In genomic region chr17:73643846-73644144, GRCh38 we compare ENCODE assay signal across 9 cellular contexts. TPM values are rescaled to one million over a fixed set of nuclear protein-coding genes. Genes with fewer than 3 reads are reported as not detected.
DNase-seq lines count a peak whose midpoint lies in the region; TF ChIP-seq lines count a peak whose summit lies in the region.
"Had no signal": no experiment of that assay in that cellular context is flagged by ENCODE, and none has a peak within 500 bp of the region (broad histone marks: within the 10 kb centered on the region; RNA-seq: fewer than 3 reads in every experiment).

No MANE protein-coding gene starts in this region.

- H2BK5ac ChIP-seq in neuronal stem cell (ENCODE audit: low read length), result peak overlapping the region; percentile 92

- H3K4me3 ChIP-seq in BE2C (ENCODE audit: low read depth, low read length) (peak overlapping the region; percentile 50), neuronal stem cell (ENCODE audit: low read length in 2 of 2) (peak overlapping the region; percentile 73 to 98)

- H3K36me3 Mint-ChIP-seq in IgD-negative memory B cell (no peaks in the 10 kb centered on the region), endothelial cell (ENCODE audit: low read depth, unreplicated experiment) (no peaks in the 10 kb centered on the region)

- peaks cover 14% of the 10 kb centered on the region for H3K79me1 ChIP-seq in neuronal stem cell (ENCODE audit: low read depth, low read length)

- H3K27me3 ChIP-seq in BE2C (peaks cover 74% of the 10 kb centered on the region), neuronal stem cell (ENCODE audit: control insufficient read depth in 3 of 3, insufficient read depth in 3 of 3, low read depth in 1 of 3, low read length in 3 of 3) (peaks cover 0 to 28% (median 2%) of the 10 kb centered on the region in 3 experiments)

- peak overlapping the region; percentile 99 for H3K18ac ChIP-seq in neuronal stem cell (ENCODE audit: low read length)

- no peak overlapping the region for H4K91ac ChIP-seq in neuronal stem cell (ENCODE audit: low read depth, low read length, poor library complexity)

- no peak overlapping the region for H2BK12ac ChIP-seq in neuronal stem cell (ENCODE audit: low read length)

- TF ChIP-seq CTCF in BE2C (IDR thresholded peaks at IDR 0.05; ENCODE audit: low read depth, low read length), result no peak
- TF ChIP-seq CTCF in endothelial cell (IDR thresholded peaks at IDR 0.05; ENCODE audit: unreplicated experiment), result no peak

- peak overlapping the region; percentile 63 for H3K4me2 ChIP-seq in neuronal stem cell (ENCODE audit: insufficient read depth, low read length, poor library complexity, severe bottlenecking)

- peaks cover 11 to 17% (median 17%) of the 10 kb centered on the region in 3 donors for H3K4me1 Mint-ChIP-seq in IgD-negative memory B cell
- peaks cover 9% of the 10 kb centered on the region for H3K4me1 Mint-ChIP-seq in endothelial cell (ENCODE audit: unreplicated experiment)

- H3K9me3 ChIP-seq in BE2C, result no peaks in the 10 kb centered on the region
- H3K9me3 ChIP-seq in neuronal stem cell (replicated peaks in 1 of 2; ENCODE audit: control insufficient read depth in 2 of 2, insufficient read depth in 1 of 2, low read depth in 1 of 2, low read length in 2 of 2), result peaks cover 0 to 2% of the 10 kb centered on the region in 2 donors
- H3K9me3 ChIP-seq: adrenal gland had no signal

- H2AFZ ChIP-seq in neuronal stem cell (ENCODE audit: low read length), result peak overlapping the region; percentile 94

- H3K4me1 ChIP-seq in BE2C (peaks cover 8% of the 10 kb centered on the region), neuronal stem cell (ENCODE audit: control insufficient read depth in 2 of 2, insufficient read depth in 1 of 2, low read depth in 1 of 2, low read length in 2 of 2) (peaks cover 24 to 34% of the 10 kb centered on the region in 2 donors)

- H2BK15ac ChIP-seq in neuronal stem cell (ENCODE audit: low read length), result peak overlapping the region; percentile 47

- H2AK5ac ChIP-seq in neuronal stem cell (ENCODE audit: low read depth, low read length), result peak overlapping the region; percentile 47

- H3K9me3 Mint-ChIP-seq in IgD-negative memory B cell (no peaks in the 10 kb centered on the region), endothelial cell (ENCODE audit: unreplicated experiment) (no peaks in the 10 kb centered on the region)

- whole genome bisulfite sequencing in neuronal stem cell (ENCODE audit: extremely low coverage in 2 of 2, insufficient read length in 2 of 2, insufficient replicate concordance in 1 of 2), 2 donors, result no CpG with 5 or more reads among the region's 13 CpGs

- peak overlapping the region; percentile 12 for H3K14ac ChIP-seq in neuronal stem cell (ENCODE audit: low read length)

- H3K4ac ChIP-seq in neuronal stem cell (ENCODE audit: low read length), result no peak overlapping the region

- no peak for DNase-seq in BE2C
- no peak for DNase-seq in endothelial cell (ENCODE audit: low spot score)
- DNase-seq in neuronal stem cell (ENCODE audit: low spot score), result no peak
- no peak for DNase-seq in NOMO-1 treated with DMSO at 0.1 percent for 48 hours (lab: John Stamatoyannopoulos, UW; ENCODE audit: unreplicated experiment)
- no peak for DNase-seq in NCI-H226
- DNase-seq in NOMO-1 treated with dmso at 0.1 percent for 144 hours (lab: John Stamatoyannopoulos, UW; ENCODE audit: unreplicated experiment), result no peak
- DNase-seq in Ammon's horn (ENCODE audit: low spot score), result no peak
- DNase-seq: adrenal gland had no signal

- peak overlapping the region; percentile 66 to 96 (median 92) for H3K4me3 Mint-ChIP-seq in IgD-negative memory B cell
- peak overlapping the region; percentile 85 for H3K4me3 Mint-ChIP-seq in endothelial cell (ENCODE audit: unreplicated experiment)

- H3K27ac ChIP-seq in neuronal stem cell (replicated peaks; ENCODE audit: low read length), result peak overlapping the region; percentile 75

- no peak overlapping the region for H4K8ac ChIP-seq in neuronal stem cell (ENCODE audit: low read depth, low read length)

- H3K36me3 ChIP-seq in BE2C, result no peaks in the 10 kb centered on the region
- H3K36me3 ChIP-seq in neuronal stem cell (replicated peaks in 1 of 2; ENCODE audit: control insufficient read depth in 2 of 2, insufficient read depth in 2 of 2, low read length in 2 of 2), result no peaks in the 10 kb centered on the region
- H3K36me3 ChIP-seq: adrenal gland had no signal

- H3K27me3 Mint-ChIP-seq in IgD-negative memory B cell (peaks cover 15% of the 10 kb centered on the region), endothelial cell (ENCODE audit: unreplicated experiment) (peaks cover 11% of the 10 kb centered on the region)

- peak overlapping the region; percentile 48 for H3K23ac ChIP-seq in neuronal stem cell (ENCODE audit: low read depth, low read length, poor library complexity)

- H3K27ac Mint-ChIP-seq in IgD-negative memory B cell, result peak overlapping the region in 1 of 3 donors; percentile 47
- no peak overlapping the region for H3K27ac Mint-ChIP-seq in endothelial cell (ENCODE audit: unreplicated experiment)

- H2BK120ac ChIP-seq in neuronal stem cell (ENCODE audit: low read depth, low read length), result peak overlapping the region; percentile 22

- peak overlapping the region; percentile 92 for H3K9ac ChIP-seq in neuronal stem cell (ENCODE audit: low read depth, low read length, poor library complexity)

RNA-seq across cellular contexts. Expression of gene SDK2, which starts 0.5 kb away (rescaled TPM):
- polyA plus RNA-seq in BE2C (2012; ENCODE audit: insufficient read depth, insufficient read length, low read depth), result 3.5 TPM
- 3.3 TPM for polyA plus RNA-seq in IgD-negative memory B cell
- total RNA-seq in endothelial cell (ENCODE audit: unreplicated experiment), result 2.4 TPM
- 31.6 TPM for polyA plus RNA-seq in neuronal stem cell (2013, experiment 1 of 2)
- 34.6 TPM for polyA plus RNA-seq in neuronal stem cell (2013, experiment 2 of 2)
